8 cellular contexts compared by ENCODE assay signal in the genomic region with DNA sequence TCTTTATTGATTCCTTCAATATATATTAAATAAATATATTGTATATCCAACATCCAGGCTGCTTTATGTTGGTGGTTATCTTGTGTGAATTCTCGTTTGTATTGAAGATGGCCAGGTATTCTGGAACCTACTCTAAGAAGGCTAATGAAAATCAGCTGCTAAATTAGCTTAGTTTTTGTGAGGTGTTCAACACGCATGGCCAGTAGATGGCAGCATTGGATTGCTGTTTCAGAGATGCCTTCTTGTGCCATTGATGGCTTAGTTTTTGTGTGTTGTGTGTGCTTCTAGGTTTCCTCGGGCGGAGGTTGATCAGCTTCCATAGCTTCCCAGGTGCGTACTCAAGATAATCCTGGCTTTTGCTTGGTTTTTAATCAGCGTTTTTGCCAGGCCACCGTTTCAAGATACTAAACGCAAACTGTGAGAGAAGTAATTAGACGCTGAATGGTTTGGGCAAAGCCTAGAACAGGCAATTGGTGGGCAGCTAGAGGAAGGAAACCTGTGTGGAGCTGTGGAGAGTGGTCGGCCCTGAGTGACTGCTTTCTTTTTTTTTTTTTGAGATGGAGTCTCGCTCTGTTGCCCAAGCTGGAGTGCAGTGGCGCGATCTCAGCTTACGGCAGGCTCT. TPM values are rescaled to one million over a fixed set of nuclear protein-coding genes. Genes with fewer than 3 reads are reported as not detected.
DNase-seq lines count a peak whose midpoint lies in the region; ATAC-seq and TF ChIP-seq lines count a peak whose summit lies in the region.

No MANE protein-coding gene starts in this region.

- POLR2A ChIA-PET in SK-N-SH (lab: Yijun Ruan, JAX): interaction anchor here (1.0 to 2.1 kb wide), 3 partner anchors 12 to 148 kb away, joined by 3 to 7 read pairs (median 3); no protein-coding TSS in a partner anchor

- peak; percentile 78 for ATAC-seq in GM23338

- peaks cover 19% of the 10 kb centered on the region for H3K36me3 Mint-ChIP-seq in GM23338 (ENCODE audit: low read depth)
- H3K36me3 Mint-ChIP-seq in progenitor cell of endocrine pancreas (ENCODE audit: insufficient read depth): peaks cover 13% of the 10 kb centered on the region

- H3K4me1 Mint-ChIP-seq in GM23338: peaks cover 29% of the 10 kb centered on the region
- peaks cover 20% of the 10 kb centered on the region for H3K4me1 Mint-ChIP-seq in progenitor cell of endocrine pancreas (ENCODE audit: low read depth)

- H4K20me1 ChIP-seq in GM23338 (replicated peaks; ENCODE audit: insufficient read depth) (peaks cover 90% of the 10 kb centered on the region), MM.1S (ENCODE audit: insufficient read depth, low read length) (0 out of 2 replicates have a peak, but pooled peaks cover 3% of the 10 kb centered on the region), SK-N-SH (ENCODE audit: insufficient read depth) (peaks cover 80% of the 10 kb centered on the region)

- H3F3A ChIP-seq in GM23338 (replicated peaks; ENCODE audit: low read depth): peaks cover 26% of the 10 kb centered on the region
- H3F3A ChIP-seq in MM.1S (ENCODE audit: insufficient read depth, low read length): no peaks in the 10 kb centered on the region; the same call in 1 of the 2 replicates
- peaks cover 13% of the 10 kb centered on the region for H3F3A ChIP-seq in SK-N-SH (replicated peaks; ENCODE audit: insufficient read depth)

- H3K36me3 ChIP-seq in GM23338 (ENCODE audit: insufficient read depth): no peaks in the 10 kb centered on the region
- H3K36me3 ChIP-seq in MM.1S (replicated peaks; ENCODE audit: insufficient read depth, low read length): no peaks in the 10 kb centered on the region
- H3K36me3 ChIP-seq in SK-N-SH (replicated peaks in 1 of 2; ENCODE audit: control insufficient read depth in 1 of 2, insufficient read depth in 2 of 2, low read length in 1 of 2): no peaks in the 10 kb centered on the region
- no peaks in the 10 kb centered on the region for H3K36me3 ChIP-seq in vagina

- TF ChIP-seq POLR2A in vagina (IDR thresholded peaks at IDR 0.05): no peak

- TF ChIP-seq CTCF in GM23338 (conservative IDR thresholded peaks at IDR 0.05; ENCODE audit: low read depth in 2 of 2) (peak; percentile 95 to 99), MM.1S (IDR thresholded peaks at IDR 0.05; ENCODE audit: low read length) (peak; percentile 81), SK-N-SH (IDR thresholded peaks at IDR 0.05) (peak; percentile 88), progenitor cell of endocrine pancreas (IDR thresholded peaks at IDR 0.05; ENCODE audit: unreplicated experiment) (peak; percentile 88), vagina (IDR thresholded peaks at IDR 0.05) (peak; percentile 45 to 84 (median 59))

- H3K4me3 Mint-ChIP-seq in GM23338: no peak overlapping the region
- H3K4me3 Mint-ChIP-seq in progenitor cell of endocrine pancreas (ENCODE audit: low read depth): no peak overlapping the region

- no peak overlapping the region for H3K27ac ChIP-seq in GM23338 (ENCODE audit: low read depth)
- no peak overlapping the region for H3K27ac ChIP-seq in MM.1S (ENCODE audit: low read length)
- H3K27ac ChIP-seq in SK-N-SH (ENCODE audit: low read depth in 2 of 2, low read length in 1 of 2): no peak overlapping the region; a peak in 1 of 4 replicates
- H3K27ac ChIP-seq in vagina: no peak overlapping the region

- TF ChIP-seq RAD21 in SK-N-SH (IDR thresholded peaks at IDR 0.05; ENCODE audit: low read length): peak; percentile 96

- peaks cover 34% of the 10 kb centered on the region for H3K4me1 ChIP-seq in GM23338 (ENCODE audit: insufficient read depth)
- H3K4me1 ChIP-seq in MM.1S (ENCODE audit: low read length): no peaks in the 10 kb centered on the region
- H3K4me1 ChIP-seq in SK-N-SH (ENCODE audit: control insufficient read depth in 1 of 2, insufficient read depth in 2 of 2, low read depth in 1 of 2, low read length in 1 of 2): peaks cover 0 to 6% of the 10 kb centered on the region in 2 experiments; a peak in 1 of 4 replicates
- H3K4me1 ChIP-seq in vagina: no peaks in the 10 kb centered on the region

- 55% methylated on average over 13 of the region's 14 CpGs for WGBS in SK-N-SH (ENCODE audit: low lambda C conversion rate)

- H3K9me3 ChIP-seq in MM.1S (replicated peaks; ENCODE audit: insufficient read depth, low read length): no peaks in the 10 kb centered on the region
- H3K9me3 ChIP-seq in SK-N-SH: no peaks in the 10 kb centered on the region
- H3K9me3 ChIP-seq in vagina: no peaks in the 10 kb centered on the region

- no peak for TF ChIP-seq EP300 in SK-N-SH (IDR thresholded peaks at IDR 0.05; ENCODE audit: borderline replicate concordance in 1 of 2, low read depth in 1 of 2, low read length in 1 of 2)

- H2AFZ ChIP-seq in GM23338 (no peak overlapping the region), MM.1S (ENCODE audit: low read length) (no peak overlapping the region), SK-N-SH (ENCODE audit: low read depth) (no peak overlapping the region)

- intact Hi-C loops in vagina (cut with DNase I): loop anchor here (10.0 kb wide), 1 partner anchor 264 kb away; no protein-coding TSS in a partner anchor

- H3K27ac Mint-ChIP-seq in GM23338: no peak overlapping the region
- peak overlapping the region; percentile 76 for H3K27ac Mint-ChIP-seq in progenitor cell of endocrine pancreas

- H3K4me2 ChIP-seq in GM23338 (no peak overlapping the region), MM.1S (ENCODE audit: low read depth, low read length) (no peak overlapping the region), SK-N-SH (no peak overlapping the region)

- H3K79me2 ChIP-seq in GM23338 (replicated peaks; ENCODE audit: insufficient read depth): peaks cover 98% of the 10 kb centered on the region
- H3K79me2 ChIP-seq in MM.1S (ENCODE audit: low read length): peaks cover 92% of the 10 kb centered on the region
- H3K79me2 ChIP-seq in SK-N-SH (ENCODE audit: insufficient read depth): peaks cover 99% of the 10 kb centered on the region

- H3K9ac ChIP-seq in MM.1S (ENCODE audit: low read length): no peak overlapping the region
- H3K9ac ChIP-seq in SK-N-SH: no peak overlapping the region

- no peak overlapping the region for H3K4me3 ChIP-seq in GM23338
- no peak overlapping the region for H3K4me3 ChIP-seq in MM.1S (ENCODE audit: low read length)
- no peak overlapping the region for H3K4me3 ChIP-seq in SK-N-SH (ENCODE audit: low read depth in 2 of 2, low read length in 1 of 2)
- H3K4me3 ChIP-seq in vagina: no peak overlapping the region

- CTCF ChIA-PET in SK-N-SH (lab: Yijun Ruan, JAX): interaction anchor here (0.6 to 4.9 kb wide), 55 partner anchors 8 to 620 kb away, joined by 3 to 74 read pairs (median 5); a partner anchor contains a TSS

- no peaks in the 10 kb centered on the region for H3K27me3 ChIP-seq in GM23338 (ENCODE audit: insufficient read depth)
- no peaks in the 10 kb centered on the region for H3K27me3 ChIP-seq in MM.1S (replicated peaks; ENCODE audit: insufficient read depth, low read length)
- H3K27me3 ChIP-seq in SK-N-SH (ENCODE audit: insufficient read depth): no peaks in the 10 kb centered on the region
- H3K27me3 ChIP-seq in vagina: no peaks in the 10 kb centered on the region

- no peaks in the 10 kb centered on the region for H3K9me2 ChIP-seq in GM23338 (ENCODE audit: insufficient read depth)
- H3K9me2 ChIP-seq in MM.1S (replicated peaks; ENCODE audit: insufficient read depth, low read length): no peaks in the 10 kb centered on the region
- no peaks in the 10 kb centered on the region for H3K9me2 ChIP-seq in SK-N-SH

- peak; percentile 75 for DNase-seq in EL
- DNase-seq in GM23338 (ENCODE audit: low spot score): peak; percentile 92
- peak; percentile 79 for DNase-seq in MM.1S
- DNase-seq in SK-N-SH: peak; percentile 67
- DNase-seq in activated naive CD4-positive, alpha-beta T cell treated with anti-CD3 and anti-CD28 coated beads, Interleukin-2, amount 50 U/mL, for 16 hours: peak; percentile 60
- DNase-seq in glomerular visceral epithelial cell (ENCODE audit: extremely low spot score): peak; percentile 76
- DNase-seq in progenitor cell of endocrine pancreas (ENCODE audit: low spot score, unreplicated experiment): peak; percentile 51
- DNase-seq in vagina (ENCODE audit: extremely low spot score in 2 of 2): no peak

- H3K27me3 Mint-ChIP-seq in GM23338 (ENCODE audit: insufficient read depth, low read depth, poor library complexity) (peaks cover 2% of the 10 kb centered on the region), progenitor cell of endocrine pancreas (no peaks in the 10 kb centered on the region)

- H3K9me3 Mint-ChIP-seq in GM23338: no peaks in the 10 kb centered on the region
- H3K9me3 Mint-ChIP-seq in progenitor cell of endocrine pancreas (ENCODE audit: low read depth): no peaks in the 10 kb centered on the region

TF ChIP-seq in SK-N-SH, 30 proteins besides CTCF, POLR2A, EP300 and RAD21 (continues in another document):
- 0 out of 2 replicates have a peak, but pooled peaks have one; percentile 23 for TF ChIP-seq MXI1 (IDR thresholded peaks at IDR 0.05; ENCODE audit: low read depth, low read length)
- TF ChIP-seq, protein P1, sequence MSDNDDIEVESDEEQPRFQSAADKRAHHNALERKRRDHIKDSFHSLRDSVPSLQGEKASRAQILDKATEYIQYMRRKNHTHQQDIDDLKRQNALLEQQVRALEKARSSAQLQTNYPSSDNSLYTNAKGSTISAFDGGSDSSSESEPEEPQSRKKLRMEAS (IDR thresholded peaks at IDR 0.05; ENCODE audit: low read depth): no peak
- peak; percentile 65 for TF ChIP-seq TCF12 (IDR thresholded peaks at IDR 0.05)
- no peak for TF ChIP-seq SIN3A (IDR thresholded peaks at IDR 0.05; ENCODE audit: borderline replicate concordance, low read depth, low read length)
- peak; percentile 51 for TF ChIP-seq CHD2 (IDR thresholded peaks at IDR 0.05; ENCODE audit: low read length, partially characterized antibody)
- peak; percentile 36; the same call in 1 of the 2 replicates for TF ChIP-seq POLR2AphosphoS5 (IDR thresholded peaks at IDR 0.05; ENCODE audit: low read depth, low read length)
- TF ChIP-seq NRF1 (IDR thresholded peaks at IDR 0.05; ENCODE audit: low read depth, low read length): no peak
- peak; percentile 48; the same call in 1 of the 2 replicates for TF ChIP-seq RCOR1 (IDR thresholded peaks at IDR 0.05; ENCODE audit: low read length)
- TF ChIP-seq, protein P2, sequence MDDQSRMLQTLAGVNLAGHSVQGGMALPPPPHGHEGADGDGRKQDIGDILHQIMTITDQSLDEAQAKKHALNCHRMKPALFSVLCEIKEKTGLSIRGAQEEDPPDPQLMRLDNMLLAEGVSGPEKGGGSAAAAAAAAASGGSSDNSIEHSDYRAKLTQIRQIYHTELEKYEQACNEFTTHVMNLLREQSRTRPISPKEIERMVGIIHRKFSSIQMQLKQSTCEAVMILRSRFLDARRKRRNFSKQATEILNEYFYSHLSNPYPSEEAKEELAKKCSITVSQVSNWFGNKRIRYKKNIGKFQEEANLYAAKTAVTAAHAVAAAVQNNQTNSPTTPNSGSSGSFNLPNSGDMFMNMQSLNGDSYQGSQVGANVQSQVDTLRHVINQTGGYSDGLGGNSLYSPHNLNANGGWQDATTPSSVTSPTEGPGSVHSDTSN (IDR thresholded peaks at IDR 0.05): no peak

RNA-seq across cellular contexts. Expression of a gene that starts 15.1 kb away (rescaled TPM):
- 58.3 and 76.6 TPM in 2 replicates for total RNA-seq in GM23338 (2014; rRNA removed; shearing (Covaris generic))
- 16.0 and 18.9 TPM in 2 replicates for polyA plus RNA-seq in GM23338 (2016; fragmentation: Nextera tagmentation; extraction: Ambion mirVana)
- polyA plus RNA-seq in SK-N-SH (2012; rRNA removed): 3.8 TPM in 2 replicates
- 2.5 and 2.9 TPM in 2 replicates for polyA plus RNA-seq in SK-N-SH (2012; cell fraction: cytosol; rRNA removed)
- 5.5 and 5.8 TPM in 2 replicates for polyA plus RNA-seq in SK-N-SH (2012; cell fraction: nucleus; rRNA removed)
- 32.2 and 33.8 TPM in 2 replicates for total RNA-seq in progenitor cell of endocrine pancreas
- 4.2 TPM for total RNA-seq in vagina

Comparison
In these comparisons a context has a peak if more than half of its experiments do, and no peak if none do; other contexts are left out.
1. DNase-seq: peak in EL (single experiment), GM23338 (single experiment), MM.1S (single experiment), SK-N-SH (single experiment), activated naive CD4-positive, alpha-beta T cell treated with anti-CD3 and anti-CD28 coated beads, Interleukin-2, amount 50 U/mL, for 16 hours (single experiment), glomerular visceral epithelial cell (single experiment) and progenitor cell of endocrine pancreas (single experiment); none in vagina (0 of 2).
2. Peak in every context shown above with its lines, with median percentiles within 50 percentile points of each other: CTCF ChIP-seq.